ENCODE assay signal across 28 cellular contexts in genomic region chr5:143190260-143190810, GRCh38.
"Had no signal": no experiment of that assay in that cellular context is flagged by ENCODE, and none has a peak within 500 bp of the region (broad histone marks: within the 10 kb centered on the region; RNA-seq: fewer than 3 reads in every experiment).

No MANE protein-coding gene starts in this region.

- ATAC-seq: activated CD4-positive, alpha-beta T cell treated with anti-CD3 and anti-CD28 coated beads for 36 hours; activated CD8-positive, alpha-beta memory T cell treated with anti-CD3 and anti-CD28 coated beads, Interleukin-2, amount 10 ng/mL, durations not matched to agents 7 days and 5 days; activated CD8-positive, alpha-beta T cell treated with anti-CD3 and anti-CD28 coated beads, Interleukin-2, amount 10 ng/mL, durations not matched to agents 7 days and 5 days; activated naive CD8-positive, alpha-beta T cell treated with anti-CD3 and anti-CD28 coated beads, Interleukin-2, amount 50 U/mL, for 24 hours; esophagus mucosa; heart left ventricle had no signal

- FAIRE-seq: astrocyte, bronchial epithelial cell, frontal cortex had no signal

- H3K4me3 ChIP-seq: coronary artery, dorsolateral prefrontal cortex, heart left ventricle had no signal

- DNase-seq: activated CD4-positive, alpha-beta memory T cell treated with anti-CD3 and anti-CD28 coated beads for 36 hours; activated CD4-positive, alpha-beta T cell treated with anti-CD3 and anti-CD28 coated beads for 36 hours; activated CD4-positive, alpha-beta T cell treated with anti-CD3 and anti-CD28 coated beads, Interleukin-2, amount 10 ng/mL, durations not matched to agents 24 days and 14 days; activated CD4-positive, CD25-positive, alpha-beta regulatory T cell; activated CD4-positive, CD25-positive, alpha-beta regulatory T cell treated with anti-CD3 and anti-CD28 coated beads, Interleukin-2, amount 50 U/mL, for 72 hours; activated CD8-positive, alpha-beta memory T cell treated with anti-CD3 and anti-CD28 coated beads, Interleukin-2, amount 10 ng/mL, durations not matched to agents 7 days and 5 days; activated CD8-positive, alpha-beta memory T cell treated with anti-CD3 and anti-CD28 coated beads, Interleukin-2, amount 50 U/mL, for 4 hours; activated CD8-positive, alpha-beta T cell treated with anti-CD3 and anti-CD28 coated beads, Interleukin-2, amount 10 ng/mL, durations not matched to agents 7 days and 5 days; activated effector memory CD4-positive, alpha-beta T cell treated with anti-CD3 and anti-CD28 coated beads, Interleukin-2, amount 50 U/mL, for 16 hours; activated naive CD4-positive, alpha-beta T cell treated with anti-CD3 and anti-CD28 coated beads for 36 hours; activated naive CD8-positive, alpha-beta T cell treated with anti-CD3 and anti-CD28 coated beads for 36 hours; activated naive CD8-positive, alpha-beta T cell treated with anti-CD3 and anti-CD28 coated beads, Interleukin-2, amount 50 U/mL, for 24 hours; activated T-cell treated with anti-CD3 and anti-CD28 coated beads, Interleukin-2, amount 50 U/mL, for 1 hour; activated T-cell treated with anti-CD3 and anti-CD28 coated beads, Interleukin-2, amount 50 U/mL, for 48 hours; anterior cingulate cortex; brain microvascular endothelial cell; dorsolateral prefrontal cortex; effector memory CD4-positive, alpha-beta T cell; endodermal cell; foreskin fibroblast; glutamatergic neuron; heart left ventricle; T-helper 2 cell had no signal

- H3K27me3 ChIP-seq: brain microvascular endothelial cell, dorsolateral prefrontal cortex, heart left ventricle had no signal

- H3K36me3 ChIP-seq: brain microvascular endothelial cell had no signal

- H3K27ac ChIP-seq: brain microvascular endothelial cell, coronary artery, dorsolateral prefrontal cortex, heart left ventricle had no signal
